Comparison of ENCODE assay signal across 1 cellular context in the genomic region with DNA sequence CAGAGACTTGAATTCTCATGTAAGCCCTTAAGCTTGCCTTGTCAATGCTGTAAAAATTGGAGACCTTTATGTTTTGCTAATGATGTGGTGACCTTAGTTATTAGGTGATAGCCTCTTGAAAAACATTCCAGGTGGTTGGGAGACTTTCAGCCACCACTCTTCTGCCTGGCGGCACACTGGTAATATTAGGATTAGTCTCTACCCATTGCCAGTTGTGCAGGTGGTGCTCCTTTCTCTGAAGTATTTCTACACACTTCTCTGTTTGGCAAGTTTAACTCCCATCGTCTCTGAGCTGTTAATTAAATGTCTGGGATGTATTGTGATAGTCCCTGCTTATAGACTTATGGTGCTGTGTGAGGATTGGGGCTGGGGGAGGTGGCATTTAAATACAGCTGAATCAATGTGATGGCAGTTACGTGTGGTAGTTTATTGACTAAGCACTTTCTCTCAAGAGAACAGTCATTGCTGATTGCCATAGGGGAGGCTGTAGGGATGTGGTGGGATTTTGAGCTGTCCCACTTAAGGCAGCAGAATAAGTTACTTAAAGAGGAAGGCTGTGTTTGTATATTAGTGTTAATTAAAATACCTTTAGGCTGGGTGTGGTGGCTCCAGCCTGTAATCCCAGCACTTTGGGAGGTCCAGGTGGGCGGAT.
TF ChIP-seq lines count a peak whose summit lies in the region.

No MANE protein-coding gene starts in this region.

TF ChIP-seq in endothelial cell of umbilical vein, 7 proteins besides CTCF, POLR2A, EP300 and RAD21:
- TF ChIP-seq EZH2 (IDR thresholded peaks at IDR 0.05; ENCODE audit: borderline replicate concordance, low read depth, low read length, severe bottlenecking) (no peak), FOS (IDR thresholded peaks at IDR 0.05; ENCODE audit: borderline replicate concordance, insufficient read depth, low read length) (no peak), GATA2 (IDR thresholded peaks at IDR 0.05; ENCODE audit: insufficient read depth, insufficient read length, low read depth, low read length) (no peak), MYC (IDR thresholded peaks at IDR 0.05; ENCODE audit: low read depth, low read length) (no peak), POLR2AphosphoS5 (IDR thresholded peaks at IDR 0.05; ENCODE audit: insufficient read depth, low read depth, low read length) (no peak), JUN (IDR thresholded peaks at IDR 0.05; ENCODE audit: borderline replicate concordance, insufficient read depth, insufficient read length, low read depth) (no peak)
- TF ChIP-seq, protein P1, sequence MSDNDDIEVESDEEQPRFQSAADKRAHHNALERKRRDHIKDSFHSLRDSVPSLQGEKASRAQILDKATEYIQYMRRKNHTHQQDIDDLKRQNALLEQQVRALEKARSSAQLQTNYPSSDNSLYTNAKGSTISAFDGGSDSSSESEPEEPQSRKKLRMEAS (IDR thresholded peaks at IDR 0.05; ENCODE audit: insufficient read depth, insufficient read length): no peak
